8 cellular contexts compared by ENCODE assay signal in genomic region chr9:126397056-126397455, GRCh38.
DNase-seq lines count a peak whose midpoint lies in the region; ATAC-seq and TF ChIP-seq lines count a peak whose summit lies in the region.

No MANE protein-coding gene starts in this region.

- peak; percentile 50 for TF ChIP-seq CTCF in endothelial cell (IDR thresholded peaks at IDR 0.05; ENCODE audit: unreplicated experiment)

- DNase-seq in activated CD4-positive, alpha-beta T cell treated with anti-CD3 and anti-CD28 coated beads for 1 hour = peak; percentile 34
- DNase-seq in endothelial cell (ENCODE audit: low spot score) (no peak), NCI-H2196 treated with DMSO at 0.1 percent for 48 hours (lab: John Stamatoyannopoulos, UW; ENCODE audit: unreplicated experiment) (no peak), UCSD-AML1 (lab: John Stamatoyannopoulos, UW; ENCODE audit: unreplicated experiment) (no peak), GM03348 (ENCODE audit: low spot score) (no peak)

- H3K27me3 Mint-ChIP-seq in endothelial cell (ENCODE audit: unreplicated experiment) = no peaks in the 10 kb centered on the region
- no peaks in the 10 kb centered on the region for H3K27me3 Mint-ChIP-seq in stimulated activated naive CD8-positive, alpha-beta T cell treated with anti-CD3 and anti-CD28 coated beads, Interleukin-15, Interleukin-2, amounts not matched to agents 100 ng/mL and 50 ng/mL, for 24 hours

- peaks cover 9% of the 10 kb centered on the region for H3K36me3 Mint-ChIP-seq in endothelial cell (ENCODE audit: low read depth, unreplicated experiment)
- H3K36me3 Mint-ChIP-seq in stimulated activated naive CD8-positive, alpha-beta T cell treated with anti-CD3 and anti-CD28 coated beads, Interleukin-15, Interleukin-2, amounts not matched to agents 100 ng/mL and 50 ng/mL, for 24 hours (ENCODE audit: low read depth) = peaks cover 4% of the 10 kb centered on the region

- no peak overlapping the region for H3K4me3 Mint-ChIP-seq in endothelial cell (ENCODE audit: unreplicated experiment)
- H3K4me3 Mint-ChIP-seq in stimulated activated naive CD8-positive, alpha-beta T cell treated with anti-CD3 and anti-CD28 coated beads, Interleukin-15, Interleukin-2, amounts not matched to agents 100 ng/mL and 50 ng/mL, for 24 hours = peak overlapping the region; percentile 7

- no peaks in the 10 kb centered on the region for H3K9me3 Mint-ChIP-seq in endothelial cell (ENCODE audit: unreplicated experiment)
- H3K9me3 Mint-ChIP-seq in stimulated activated naive CD8-positive, alpha-beta T cell treated with anti-CD3 and anti-CD28 coated beads, Interleukin-15, Interleukin-2, amounts not matched to agents 100 ng/mL and 50 ng/mL, for 24 hours = no peaks in the 10 kb centered on the region

- H3K27ac Mint-ChIP-seq in endothelial cell (ENCODE audit: unreplicated experiment) = no peak overlapping the region
- peak overlapping the region; percentile 39 for H3K27ac Mint-ChIP-seq in stimulated activated naive CD8-positive, alpha-beta T cell treated with anti-CD3 and anti-CD28 coated beads, Interleukin-15, Interleukin-2, amounts not matched to agents 100 ng/mL and 50 ng/mL, for 24 hours

- ATAC-seq in GM19025 (IDR thresholded peaks at IDR 0.05; ENCODE audit: low read depth, unreplicated experiment) (peak; percentile 79), HG03095 (IDR thresholded peaks at IDR 0.05; ENCODE audit: unreplicated experiment) (peak; percentile 78)

- peaks cover 18% of the 10 kb centered on the region for H3K4me1 Mint-ChIP-seq in endothelial cell (ENCODE audit: unreplicated experiment)
- H3K4me1 Mint-ChIP-seq in stimulated activated naive CD8-positive, alpha-beta T cell treated with anti-CD3 and anti-CD28 coated beads, Interleukin-15, Interleukin-2, amounts not matched to agents 100 ng/mL and 50 ng/mL, for 24 hours (ENCODE audit: low read depth) = peaks cover 49% of the 10 kb centered on the region
